ENCODE assay signal across 23 cellular contexts in the genomic region with DNA sequence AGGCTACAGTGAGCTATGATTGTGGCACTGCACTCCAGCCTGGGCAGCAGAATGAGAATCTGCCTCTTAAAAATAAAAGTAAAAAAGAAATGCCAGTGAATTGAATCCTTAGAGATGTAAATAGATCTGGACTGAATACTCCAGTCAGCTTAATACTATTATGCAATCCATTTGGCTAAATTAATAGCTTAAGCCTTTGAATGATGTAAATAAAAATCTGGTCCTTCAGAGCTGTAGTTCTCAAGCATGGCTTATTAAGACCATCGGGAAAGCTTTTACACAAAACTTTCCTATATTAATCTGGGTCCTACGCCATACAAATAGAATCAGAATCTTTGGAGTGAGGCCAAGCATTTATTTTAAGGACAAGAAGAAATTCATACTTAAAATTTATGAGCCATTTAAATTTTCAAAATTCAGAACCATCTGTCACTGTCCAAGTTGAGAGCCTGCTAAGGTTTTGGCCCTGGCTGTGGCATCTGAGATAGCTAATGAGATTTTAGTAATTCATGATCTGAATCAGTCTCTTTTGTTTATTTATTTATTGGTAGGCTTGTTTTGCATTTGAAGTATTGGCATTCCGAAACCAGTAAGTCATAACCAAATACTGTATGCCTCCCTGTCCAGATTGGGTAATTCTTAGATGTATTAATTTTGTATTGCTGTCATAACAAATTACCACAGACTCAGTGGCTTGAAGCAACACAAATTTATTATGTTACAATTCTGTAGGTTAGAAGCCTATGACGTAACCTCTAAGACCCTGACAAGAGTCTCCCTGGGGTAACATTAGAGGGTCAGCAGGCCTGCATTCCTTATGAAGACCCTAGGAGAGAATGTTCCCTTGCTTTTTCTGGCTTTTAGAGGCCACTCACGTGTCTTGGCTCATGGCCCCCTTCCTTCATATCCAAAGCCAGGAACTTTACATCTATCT.
"Had no signal": no experiment of that assay in that cellular context is flagged by ENCODE, and none has a peak within 500 bp of the region (broad histone marks: within the 10 kb centered on the region; RNA-seq: fewer than 3 reads in every experiment).

No MANE protein-coding gene starts in this region.

- FAIRE-seq: frontal cortex, TTC549 had no signal

- H3K27me3 Mint-ChIP-seq: activated naive CD4-positive, alpha-beta T cell treated with anti-CD3 and anti-CD28 coated beads, Interleukin-2, amount 10 ng/mL, durations not matched to agents 7 days and 5 days; dendritic cell treated with granulocyte-macrophage colony-stimulating factor and Interleukin-4, amounts not matched to agents 40 ng/mL and 50 ng/mL, for 4 days; memory B cell; progenitor cell of endocrine pancreas; T-helper 17 cell had no signal

- ATAC-seq: body of pancreas, left lung, sciatic nerve, T-helper 17 cell had no signal

- H3K4me1 Mint-ChIP-seq: activated naive CD4-positive, alpha-beta T cell treated with anti-CD3 and anti-CD28 coated beads, Interleukin-2, amount 10 ng/mL, durations not matched to agents 7 days and 5 days; endodermal cell; memory B cell; nephron; T-helper 17 cell had no signal

- H3K36me3 ChIP-seq: left lung had no signal

- H3K27ac Mint-ChIP-seq: activated naive CD4-positive, alpha-beta T cell treated with anti-CD3 and anti-CD28 coated beads, Interleukin-2, amount 10 ng/mL, durations not matched to agents 7 days and 5 days; activated T-helper 2 cell treated with anti-CD3 and anti-CD28 coated beads, Interferon-gamma antibody, Interleukin-2, Interleukin-4, amounts not matched to agents 10 μg/mL and 5 μg/mL and 100 μg/mL, durations not matched to agents 14 hours and 24 hours and 36 hours; dendritic cell treated with granulocyte-macrophage colony-stimulating factor and Interleukin-4, amounts not matched to agents 40 ng/mL and 50 ng/mL, for 4 days; endodermal cell; memory B cell; nephron; progenitor cell of endocrine pancreas; T-helper 17 cell had no signal

- H3K4me3 ChIP-seq: body of pancreas, left lung had no signal

- H3K9me3 Mint-ChIP-seq: activated naive CD4-positive, alpha-beta T cell treated with anti-CD3 and anti-CD28 coated beads, Interleukin-2, amount 10 ng/mL, durations not matched to agents 7 days and 5 days; activated T-helper 2 cell treated with anti-CD3 and anti-CD28 coated beads, Interferon-gamma antibody, Interleukin-2, Interleukin-4, amounts not matched to agents 10 μg/mL and 5 μg/mL and 100 μg/mL, durations not matched to agents 14 hours and 24 hours and 36 hours; dendritic cell treated with granulocyte-macrophage colony-stimulating factor and Interleukin-4, amounts not matched to agents 40 ng/mL and 50 ng/mL, for 4 days; memory B cell had no signal

- H3K4me3 Mint-ChIP-seq: activated naive CD4-positive, alpha-beta T cell treated with anti-CD3 and anti-CD28 coated beads, Interleukin-2, amount 10 ng/mL, durations not matched to agents 7 days and 5 days; dendritic cell treated with granulocyte-macrophage colony-stimulating factor and Interleukin-4, amounts not matched to agents 40 ng/mL and 50 ng/mL, for 4 days; endodermal cell; memory B cell; nephron; T-helper 17 cell had no signal

- H3K36me3 Mint-ChIP-seq: activated naive CD4-positive, alpha-beta T cell treated with anti-CD3 and anti-CD28 coated beads, Interleukin-2, amount 10 ng/mL, durations not matched to agents 7 days and 5 days; memory B cell had no signal

- H3K27me3 ChIP-seq: body of pancreas, left lung had no signal

- H3K4me1 ChIP-seq: body of pancreas, left lung had no signal

- H3K27ac ChIP-seq: body of pancreas, left lung had no signal

- H3K9me3 ChIP-seq: body of pancreas, left lung had no signal

- DNase-seq: activated CD4-positive, alpha-beta T cell treated with anti-CD3 and anti-CD28 coated beads, Interleukin-2, amount 50 U/mL, for 1 hour; activated CD4-positive, CD25-positive, alpha-beta regulatory T cell; activated naive CD4-positive, alpha-beta T cell treated with anti-CD3 and anti-CD28 coated beads, Interleukin-2, amount 10 ng/mL, durations not matched to agents 7 days and 5 days; body of pancreas; central memory CD4-positive, alpha-beta T cell; endodermal cell; erythroblast; islet precursor cell; left lung; occipital lobe; stimulated activated CD4-positive, alpha-beta T cell treated with anti-CD3 and anti-CD28 coated beads, Interleukin-12 subunit alpha, Interleukin-12 subunit beta, amount 100 ng/mL, for 4 hours; stimulated activated CD4-positive, alpha-beta T cell treated with anti-CD3 and anti-CD28 coated beads, Interleukin-2, amount 100 ng/mL, for 48 hours; stimulated activated naive CD4-positive, alpha-beta T cell treated with Interleukin-2 at 50 U/mL for 16 hours; T-helper 17 cell; trophoblast cell had no signal
